2 cellular contexts compared by ENCODE assay signal in genomic region chr2:128027801-128028667, GRCh38.
TF ChIP-seq lines count a peak whose summit lies in the region.

SAP130 (minus strand) TSS chr2:128028059; CDS start chr2:128026292, 1,767 bp downstream.

TF ChIP-seq in IMR-90, 13 proteins besides CTCF, POLR2A, EP300 and RAD21:
- TF ChIP-seq MXI1 (IDR thresholded peaks at IDR 0.05; ENCODE audit: borderline replicate concordance, low read depth, low read length) (0 out of 2 replicates have a peak, but pooled peaks have one; percentile 44), RCOR1 (IDR thresholded peaks at IDR 0.05; ENCODE audit: insufficient replicate concordance, low read length) (no peak), SMC3 (IDR thresholded peaks at IDR 0.05; ENCODE audit: low read depth, low read length) (peak; percentile 12; the same call in 1 of the 2 replicates), MAZ (IDR thresholded peaks at IDR 0.05; ENCODE audit: borderline replicate concordance, low read depth, low read length) (peak; percentile 59; the same call in 1 of the 2 replicates)

TF ChIP-seq in endothelial cell of umbilical vein, 7 proteins besides CTCF, POLR2A, EP300 and RAD21:
- TF ChIP-seq FOS (IDR thresholded peaks at IDR 0.05; ENCODE audit: borderline replicate concordance, insufficient read depth, low read length): no peak
- TF ChIP-seq POLR2AphosphoS5 (IDR thresholded peaks at IDR 0.05; ENCODE audit: insufficient read depth, low read depth, low read length): no peak
- no peak for TF ChIP-seq EZH2 (IDR thresholded peaks at IDR 0.05; ENCODE audit: borderline replicate concordance, low read depth, low read length, severe bottlenecking)
- no peak for TF ChIP-seq JUN (IDR thresholded peaks at IDR 0.05; ENCODE audit: borderline replicate concordance, insufficient read depth, insufficient read length, low read depth)
- no peak for TF ChIP-seq GATA2 (IDR thresholded peaks at IDR 0.05; ENCODE audit: insufficient read depth, insufficient read length, low read depth, low read length)
- TF ChIP-seq MYC (IDR thresholded peaks at IDR 0.05; ENCODE audit: low read depth, low read length): no peak
- no peak for TF ChIP-seq MAX (IDR thresholded peaks at IDR 0.05; ENCODE audit: insufficient read depth, insufficient read length)
